13 cellular contexts compared by ENCODE assay signal in genomic region chr1:234260578-234260977, GRCh38.
A peak's percentile ranks its signal among the peaks of the same experiment; 100 is the strongest.
DNase-seq lines count a peak whose midpoint lies in the region; FAIRE-seq and TF ChIP-seq lines count a peak whose summit lies in the region.
"Had no signal": no experiment of that assay in that cellular context is flagged by ENCODE, and none has a peak within 500 bp of the region (broad histone marks: within the 10 kb centered on the region; RNA-seq: fewer than 3 reads in every experiment).

No MANE protein-coding gene starts in this region.

- FAIRE-seq in H54 (lab: Jason Lieb, UNC): no peak

- peak overlapping the region; percentile 62 for H3K27ac Mint-ChIP-seq in T-helper 1 cell treated with Interleukin-12 subunit alpha and Interleukin-12 subunit beta and Interleukin-4 antibody, amounts not matched to agents 30 μg/mL and 1 μg/mL, for 36 hours
- H3K27ac Mint-ChIP-seq in CD14-positive monocyte (no peak overlapping the region), HFFc6 (no peak overlapping the region)
- H3K27ac Mint-ChIP-seq: B cell had no signal

- no peak for TF ChIP-seq POLR2A in H54 (IDR thresholded peaks at IDR 0.05; ENCODE audit: low read depth, low read length)

- no peak overlapping the region for H3K4me3 ChIP-seq in epithelial cell of esophagus (ENCODE audit: low read length)
- H3K4me3 ChIP-seq: mucosa of descending colon, psoas muscle had no signal

- intact Hi-C loops in CD14-positive monocyte (cut with micrococcal nuclease): no loop called here

- DNase-seq in stimulated activated CD4-positive, alpha-beta T cell treated with anti-CD3 and anti-CD28 coated beads, Interleukin-15, amount 100 ng/mL, for 24 hours: peak; percentile 52
- DNase-seq in stimulated activated CD4-positive, alpha-beta T cell treated with anti-CD3 and anti-CD28 coated beads, Interleukin-12 subunit alpha, Interleukin-12 subunit beta, amount 100 ng/mL, for 4 hours: no peak
- DNase-seq in epithelial cell of esophagus (ENCODE audit: low read depth) (peak; percentile 93), H54 (ENCODE audit: insufficient read length, low spot score) (no peak), CD14-positive monocyte (ENCODE audit: low spot score) (no peak), DMS153 treated with DMSO at 0.1 percent for 48 hours (lab: John Stamatoyannopoulos, UW; ENCODE audit: unreplicated experiment) (no peak), HFFc6 (no peak)
- DNase-seq: activated CD4-positive, CD25-positive, alpha-beta regulatory T cell treated with anti-CD3 and anti-CD28 coated beads, Interleukin-2, amount 50 U/mL, for 72 hours; aorta; mucosa of descending colon; psoas muscle had no signal

- peaks cover 9% of the 10 kb centered on the region for H3K9me3 Mint-ChIP-seq in T-helper 1 cell treated with Interleukin-12 subunit alpha and Interleukin-12 subunit beta and Interleukin-4 antibody, amounts not matched to agents 30 μg/mL and 1 μg/mL, for 36 hours
- H3K9me3 Mint-ChIP-seq in CD14-positive monocyte (peaks cover 4 to 17% (median 11%) of the 10 kb centered on the region in 7 donors), HFFc6 (peaks cover 10% of the 10 kb centered on the region)

- peaks cover 6% of the 10 kb centered on the region for H3K27me3 Mint-ChIP-seq in T-helper 1 cell treated with Interleukin-12 subunit alpha and Interleukin-12 subunit beta and Interleukin-4 antibody, amounts not matched to agents 30 μg/mL and 1 μg/mL, for 36 hours (ENCODE audit: low read depth)
- H3K27me3 Mint-ChIP-seq in CD14-positive monocyte (ENCODE audit: low read depth in 3 of 3) (peaks cover under 1 to 2% (median 2%) of the 10 kb centered on the region in 3 donors), HFFc6 (ENCODE audit: insufficient read depth) (no peaks in the 10 kb centered on the region; the same call in 1 of the 2 replicates)

- H3K36me3 Mint-ChIP-seq in T-helper 1 cell treated with Interleukin-12 subunit alpha and Interleukin-12 subunit beta and Interleukin-4 antibody, amounts not matched to agents 30 μg/mL and 1 μg/mL, for 36 hours (ENCODE audit: low read depth): peaks cover 3% of the 10 kb centered on the region
- H3K36me3 Mint-ChIP-seq in CD14-positive monocyte (no peaks in the 10 kb centered on the region), HFFc6 (ENCODE audit: low read depth) (no peaks in the 10 kb centered on the region)

- TF ChIP-seq CTCF in epithelial cell of esophagus (IDR thresholded peaks at IDR 0.05; ENCODE audit: insufficient read depth, low read depth, low read length, missing control alignments) (no peak), CD14-positive monocyte (IDR thresholded peaks at IDR 0.05) (no peak), HFFc6 (IDR thresholded peaks at IDR 0.05) (no peak)

- H3K4me1 Mint-ChIP-seq in T-helper 1 cell treated with Interleukin-12 subunit alpha and Interleukin-12 subunit beta and Interleukin-4 antibody, amounts not matched to agents 30 μg/mL and 1 μg/mL, for 36 hours (ENCODE audit: low read depth): peaks cover 10% of the 10 kb centered on the region
- H3K4me1 Mint-ChIP-seq in CD14-positive monocyte (peaks cover 9% of the 10 kb centered on the region), HFFc6 (ENCODE audit: low read depth) (no peaks in the 10 kb centered on the region)
- H3K4me1 Mint-ChIP-seq: B cell had no signal

- no peak overlapping the region for H3K4me3 Mint-ChIP-seq in T-helper 1 cell treated with Interleukin-12 subunit alpha and Interleukin-12 subunit beta and Interleukin-4 antibody, amounts not matched to agents 30 μg/mL and 1 μg/mL, for 36 hours
- H3K4me3 Mint-ChIP-seq in CD14-positive monocyte (no peak overlapping the region), HFFc6 (no peak overlapping the region)
- H3K4me3 Mint-ChIP-seq: B cell had no signal

Comparison
In these comparisons a context has a peak if more than half of its experiments do, and no peak if none do; other contexts are left out.
1. DNase-seq: peak in stimulated activated CD4-positive, alpha-beta T cell treated with anti-CD3 and anti-CD28 coated beads, Interleukin-15, amount 100 ng/mL, for 24 hours (single experiment) and epithelial cell of esophagus (single experiment); none in stimulated activated CD4-positive, alpha-beta T cell treated with anti-CD3 and anti-CD28 coated beads, Interleukin-12 subunit alpha, Interleukin-12 subunit beta, amount 100 ng/mL, for 4 hours (single experiment), H54 (single experiment), CD14-positive monocyte (single experiment), DMS153 treated with DMSO at 0.1 percent for 48 hours (single experiment) and HFFc6 (single experiment).